ENCODE assay signal across 18 cellular contexts in genomic region chr21:31364265-31364945, GRCh38. TPM values are rescaled to one million over a fixed set of nuclear protein-coding genes. Genes with fewer than 3 reads are reported as not detected.
DNase-seq lines count a peak whose midpoint lies in the region; ATAC-seq and TF ChIP-seq lines count a peak whose summit lies in the region.
"Had no signal": no experiment of that assay in that cellular context is flagged by ENCODE, and none has a peak within 500 bp of the region (broad histone marks: within the 10 kb centered on the region; RNA-seq: fewer than 3 reads in every experiment).

No MANE protein-coding gene starts in this region.

- ATAC-seq in natural killer cell (peak in 1 of 3 donors; percentile 13), GM19467 (IDR thresholded peaks at IDR 0.05; ENCODE audit: unreplicated experiment) (no peak)
- no peak for ATAC-seq in stimulated activated memory B cell treated with anti-CD40 and anti-IgM and Interleukin-4, amounts not matched to agents 10 μg/mL and 1 μg/mL and 100 μg/mL, for 72 hours
- ATAC-seq: foreskin keratinocyte had no signal

- H3K4me1 Mint-ChIP-seq in T-helper 1 cell treated with Interleukin-12 subunit alpha and Interleukin-12 subunit beta and Interleukin-4 antibody, amounts not matched to agents 30 μg/mL and 1 μg/mL, for 36 hours (ENCODE audit: low read depth): peaks cover 64% of the 10 kb centered on the region
- peaks cover 25 to 43% (median 33%) of the 10 kb centered on the region in 4 donors for H3K4me1 Mint-ChIP-seq in CD4-positive, alpha-beta memory T cell
- peaks cover 45% of the 10 kb centered on the region for H3K4me1 Mint-ChIP-seq in T-helper 2 cell treated with Interferon-gamma antibody and Interleukin-4, amounts not matched to agents 5 μg/mL and 100 μg/mL, for 36 hours (ENCODE audit: low read depth)
- H3K4me1 Mint-ChIP-seq in natural killer cell (peaks cover 20 to 22% of the 10 kb centered on the region in 2 donors), MCF 10A (ENCODE audit: insufficient read depth, unreplicated experiment) (peaks cover 6% of the 10 kb centered on the region)
- no peaks in the 10 kb centered on the region for H3K4me1 Mint-ChIP-seq in stimulated activated memory B cell treated with anti-CD40 and anti-IgM and Interleukin-4, amounts not matched to agents 10 μg/mL and 1 μg/mL and 100 μg/mL, for 72 hours
- H3K4me1 Mint-ChIP-seq: B cell had no signal

- H3K27ac ChIP-seq in CD4-positive, alpha-beta memory T cell (ENCODE audit: low read depth, low read length): no peak overlapping the region
- H3K27ac ChIP-seq: adrenal gland, foreskin keratinocyte, tibial nerve had no signal

- CTCF ChIA-PET in CD4-positive, alpha-beta memory T cell (lab: Charles Lee; ENCODE audit: partially characterized antibody): interaction anchor here (1.0 kb wide), 1 partner anchor 16 kb away, joined by 3 read pairs; no protein-coding TSS in a partner anchor
- CTCF ChIA-PET in MCF 10A (lab: Yijun Ruan, JAX): interaction anchor here (0.9 kb wide), 1 partner anchor 216 kb away, joined by 4 read pairs; no protein-coding TSS in a partner anchor

- H3K36me3 ChIP-seq in CD4-positive, alpha-beta memory T cell (ENCODE audit: insufficient read depth, low read length): no peaks in the 10 kb centered on the region
- H3K36me3 ChIP-seq: adrenal gland, tibial nerve had no signal

- H3K9me3 ChIP-seq in CD4-positive, alpha-beta memory T cell (ENCODE audit: control insufficient read depth in 1 of 2, low read length in 2 of 2): no peaks in the 10 kb centered on the region
- H3K9me3 ChIP-seq: adrenal gland had no signal

- peaks cover 24% of the 10 kb centered on the region for H3K36me3 Mint-ChIP-seq in T-helper 1 cell treated with Interleukin-12 subunit alpha and Interleukin-12 subunit beta and Interleukin-4 antibody, amounts not matched to agents 30 μg/mL and 1 μg/mL, for 36 hours (ENCODE audit: low read depth)
- no peaks in the 10 kb centered on the region for H3K36me3 Mint-ChIP-seq in CD4-positive, alpha-beta memory T cell
- H3K36me3 Mint-ChIP-seq in T-helper 2 cell treated with Interferon-gamma antibody and Interleukin-4, amounts not matched to agents 5 μg/mL and 100 μg/mL, for 36 hours (ENCODE audit: low read depth): peaks cover 4% of the 10 kb centered on the region
- H3K36me3 Mint-ChIP-seq in natural killer cell: no peaks in the 10 kb centered on the region
- no peaks in the 10 kb centered on the region for H3K36me3 Mint-ChIP-seq in MCF 10A (ENCODE audit: insufficient read depth, unreplicated experiment)
- no peaks in the 10 kb centered on the region for H3K36me3 Mint-ChIP-seq in stimulated activated memory B cell treated with anti-CD40 and anti-IgM and Interleukin-4, amounts not matched to agents 10 μg/mL and 1 μg/mL and 100 μg/mL, for 72 hours

- peak overlapping the region; percentile 58 for H3K4me3 Mint-ChIP-seq in T-helper 1 cell treated with Interleukin-12 subunit alpha and Interleukin-12 subunit beta and Interleukin-4 antibody, amounts not matched to agents 30 μg/mL and 1 μg/mL, for 36 hours
- peak overlapping the region in 7 of 8 donors; percentile 35 to 87 (median 71) for H3K4me3 Mint-ChIP-seq in CD4-positive, alpha-beta memory T cell
- peak overlapping the region; percentile 53 for H3K4me3 Mint-ChIP-seq in T-helper 2 cell treated with Interferon-gamma antibody and Interleukin-4, amounts not matched to agents 5 μg/mL and 100 μg/mL, for 36 hours
- H3K4me3 Mint-ChIP-seq in natural killer cell (peak overlapping the region; percentile 69), MCF 10A (ENCODE audit: unreplicated experiment) (no peak overlapping the region)
- no peak overlapping the region for H3K4me3 Mint-ChIP-seq in stimulated activated memory B cell treated with anti-CD40 and anti-IgM and Interleukin-4, amounts not matched to agents 10 μg/mL and 1 μg/mL and 100 μg/mL, for 72 hours
- H3K4me3 Mint-ChIP-seq: B cell; dendritic cell treated with granulocyte-macrophage colony-stimulating factor and Interleukin-4, amounts not matched to agents 40 ng/mL and 50 ng/mL, for 4 days had no signal

- H3K4me1 ChIP-seq in CD4-positive, alpha-beta memory T cell (ENCODE audit: insufficient read depth, low read length): peaks cover 27% of the 10 kb centered on the region
- H3K4me1 ChIP-seq: adrenal gland, foreskin keratinocyte, tibial nerve had no signal

- intact Hi-C loops in CD4-positive, alpha-beta memory T cell (cut with micrococcal nuclease): no loop called here
- intact Hi-C loops in natural killer cell (cut with micrococcal nuclease): no loop called here
- intact Hi-C loops in MCF 10A (cut with micrococcal nuclease): no loop called here

- BruUV-seq in MCF 10A (replicated peaks; lab: Mats Ljungman, UMichigan): no TSS peak

- TF ChIP-seq CTCF in natural killer cell (IDR thresholded peaks at IDR 0.05) (no peak), MCF 10A (IDR thresholded peaks at IDR 0.05; ENCODE audit: unreplicated experiment) (no peak)

- peaks cover 18% of the 10 kb centered on the region for H3K9me3 Mint-ChIP-seq in T-helper 1 cell treated with Interleukin-12 subunit alpha and Interleukin-12 subunit beta and Interleukin-4 antibody, amounts not matched to agents 30 μg/mL and 1 μg/mL, for 36 hours
- peaks cover 0 to 12% (median 2%) of the 10 kb centered on the region in 8 donors for H3K9me3 Mint-ChIP-seq in CD4-positive, alpha-beta memory T cell
- H3K9me3 Mint-ChIP-seq in T-helper 2 cell treated with Interferon-gamma antibody and Interleukin-4, amounts not matched to agents 5 μg/mL and 100 μg/mL, for 36 hours: peaks cover 16% of the 10 kb centered on the region
- H3K9me3 Mint-ChIP-seq in natural killer cell (peaks cover 4 to 7% of the 10 kb centered on the region in 2 donors), MCF 10A (ENCODE audit: unreplicated experiment) (peaks cover 5% of the 10 kb centered on the region)
- H3K9me3 Mint-ChIP-seq in stimulated activated memory B cell treated with anti-CD40 and anti-IgM and Interleukin-4, amounts not matched to agents 10 μg/mL and 1 μg/mL and 100 μg/mL, for 72 hours: peaks cover 6% of the 10 kb centered on the region

- POLR2A ChIA-PET in CD4-positive, alpha-beta memory T cell (lab: Charles Lee; ENCODE audit: partially characterized antibody): interaction anchor here (0.8 to 1.4 kb wide), 3 partner anchors 30 to 195 kb away, joined by 3 read pairs; no protein-coding TSS in a partner anchor
- POLR2A ChIA-PET in MCF 10A (lab: Yijun Ruan, JAX): interaction anchor here (0.8 kb wide), 1 partner anchor 12 kb away, joined by 4 read pairs; no protein-coding TSS in a partner anchor

- DNase-seq in T-helper 1 cell (no peak), natural killer cell (no peak), MCF 10A (ENCODE audit: unreplicated experiment) (no peak)
- no peak for DNase-seq in CD4-positive, alpha-beta memory T cell
- no peak for DNase-seq in T-helper 2 cell treated with Interferon-gamma antibody and Interleukin-4, amounts not matched to agents 5 μg/mL and 100 μg/mL, for 36 hours (ENCODE audit: low spot score)
- DNase-seq: 8988T, adrenal gland, DMS153, foreskin keratinocyte, mesenchymal stem cell, NCI-H1694 treated with DMSO at 0.1 percent for 48 hours, NCI-H345 had no signal

- H3K4me3 ChIP-seq in CD4-positive, alpha-beta memory T cell (ENCODE audit: low read length in 2 of 2): no peak overlapping the region
- H3K4me3 ChIP-seq: adrenal gland, tibial nerve had no signal

- no peaks in the 10 kb centered on the region for H3K27me3 ChIP-seq in CD4-positive, alpha-beta memory T cell (ENCODE audit: insufficient read depth, low read length)
- H3K27me3 ChIP-seq: adrenal gland, foreskin keratinocyte, tibial nerve had no signal

- peak overlapping the region; percentile 86 for H3K27ac Mint-ChIP-seq in T-helper 1 cell treated with Interleukin-12 subunit alpha and Interleukin-12 subunit beta and Interleukin-4 antibody, amounts not matched to agents 30 μg/mL and 1 μg/mL, for 36 hours
- peak overlapping the region in 6 of 7 donors; percentile 28 to 81 (median 58) for H3K27ac Mint-ChIP-seq in CD4-positive, alpha-beta memory T cell
- peak overlapping the region; percentile 64 for H3K27ac Mint-ChIP-seq in T-helper 2 cell treated with Interferon-gamma antibody and Interleukin-4, amounts not matched to agents 5 μg/mL and 100 μg/mL, for 36 hours
- H3K27ac Mint-ChIP-seq in natural killer cell (peak overlapping the region; percentile 14 to 16), MCF 10A (ENCODE audit: low read depth, unreplicated experiment) (no peak overlapping the region)
- no peak overlapping the region for H3K27ac Mint-ChIP-seq in stimulated activated memory B cell treated with anti-CD40 and anti-IgM and Interleukin-4, amounts not matched to agents 10 μg/mL and 1 μg/mL and 100 μg/mL, for 72 hours
- H3K27ac Mint-ChIP-seq: B cell; dendritic cell treated with granulocyte-macrophage colony-stimulating factor and Interleukin-4, amounts not matched to agents 40 ng/mL and 50 ng/mL, for 4 days had no signal

- H3K27me3 Mint-ChIP-seq in T-helper 1 cell treated with Interleukin-12 subunit alpha and Interleukin-12 subunit beta and Interleukin-4 antibody, amounts not matched to agents 30 μg/mL and 1 μg/mL, for 36 hours (ENCODE audit: low read depth): no peaks in the 10 kb centered on the region
- no peaks in the 10 kb centered on the region for H3K27me3 Mint-ChIP-seq in CD4-positive, alpha-beta memory T cell
- H3K27me3 Mint-ChIP-seq in T-helper 2 cell treated with Interferon-gamma antibody and Interleukin-4, amounts not matched to agents 5 μg/mL and 100 μg/mL, for 36 hours (ENCODE audit: low read depth): peaks cover 5% of the 10 kb centered on the region
- H3K27me3 Mint-ChIP-seq in natural killer cell (ENCODE audit: low read depth in 2 of 2) (no peaks in the 10 kb centered on the region), MCF 10A (ENCODE audit: insufficient read depth, unreplicated experiment) (no peaks in the 10 kb centered on the region)
- no peaks in the 10 kb centered on the region for H3K27me3 Mint-ChIP-seq in stimulated activated memory B cell treated with anti-CD40 and anti-IgM and Interleukin-4, amounts not matched to agents 10 μg/mL and 1 μg/mL and 100 μg/mL, for 72 hours
- H3K27me3 Mint-ChIP-seq: B cell had no signal

RNA-seq across cellular contexts. Expression of gene TIAM1, which starts 20.3 kb away (rescaled TPM):
- total RNA-seq in CD4-positive, alpha-beta memory T cell: 100 to 1,000 TPM; 103 to 104 TPM
- 10 to 100 TPM; 22.5 to 31.4 TPM for polyA plus RNA-seq in CD4-positive, alpha-beta memory T cell
- total RNA-seq in natural killer cell (10 to 100 TPM; 19.1 to 32.3 (median 19.4) TPM), MCF 10A (2022) (9.0 and 9.8 TPM in 2 replicates)

Comparison
In these comparisons a context has a peak if more than half of its experiments do, and no peak if none do; other contexts are left out.
1. H3K27ac Mint-ChIP-seq: peak in T-helper 1 cell treated with Interleukin-12 subunit alpha and Interleukin-12 subunit beta and Interleukin-4 antibody, amounts not matched to agents 30 μg/mL and 1 μg/mL, for 36 hours (single experiment), CD4-positive, alpha-beta memory T cell (6 of 7), T-helper 2 cell treated with Interferon-gamma antibody and Interleukin-4, amounts not matched to agents 5 μg/mL and 100 μg/mL, for 36 hours (single experiment) and natural killer cell (2 of 2); none in MCF 10A (single experiment) and stimulated activated memory B cell treated with anti-CD40 and anti-IgM and Interleukin-4, amounts not matched to agents 10 μg/mL and 1 μg/mL and 100 μg/mL, for 72 hours (single experiment).
2. H3K4me3 Mint-ChIP-seq: peak in T-helper 1 cell treated with Interleukin-12 subunit alpha and Interleukin-12 subunit beta and Interleukin-4 antibody, amounts not matched to agents 30 μg/mL and 1 μg/mL, for 36 hours (single experiment), CD4-positive, alpha-beta memory T cell (7 of 8), T-helper 2 cell treated with Interferon-gamma antibody and Interleukin-4, amounts not matched to agents 5 μg/mL and 100 μg/mL, for 36 hours (single experiment) and natural killer cell (single experiment); none in MCF 10A (single experiment) and stimulated activated memory B cell treated with anti-CD40 and anti-IgM and Interleukin-4, amounts not matched to agents 10 μg/mL and 1 μg/mL and 100 μg/mL, for 72 hours (single experiment).